In genomic region chr1:64966158-64966963, GRCh38 we compare ENCODE assay signal across 8 cellular contexts. TPM values are rescaled to one million over a fixed set of nuclear protein-coding genes. Genes with fewer than 3 reads are reported as not detected.
A peak's percentile ranks its signal among the peaks of the same experiment; 100 is the strongest.
DNase-seq lines count a peak whose midpoint lies in the region; ATAC-seq and TF ChIP-seq lines count a peak whose summit lies in the region.

Gene JAK1 (minus strand): TSS chr1:64966549. CDS start chr1:64886264, 80,285 bp downstream.

- TF ChIP-seq POLR2A in lower leg skin (IDR thresholded peaks at IDR 0.05): peak in 1 of 2 donors; percentile 89

- TF ChIP-seq CTCF in dorsolateral prefrontal cortex (IDR thresholded peaks at IDR 0.05 in 54 of 56, conservative IDR thresholded peaks at IDR 0.05 in 2 of 56; ENCODE audit: low read depth in 1 of 56, partially characterized antibody in 56 of 56): peak in 8 of 56 donors; percentile 3 to 38 (median 14)
- TF ChIP-seq CTCF in lower leg skin (IDR thresholded peaks at IDR 0.05): no peak

- intact Hi-C loops in dorsolateral prefrontal cortex (cut with DNase I) (loop anchor here (5.0 to 10.0 kb wide), 5 partner anchors 36 to 728 kb away; no protein-coding TSS in a partner anchor), lower leg skin (cut with DNase I; ENCODE audit: low total_unique reads) (no loop called here)

- 0 to 1% methylated on average over 25 to 31 of the region's 100 CpGs for WGBS in lower leg skin, 2 donors

- H3K27me3 ChIP-seq in dorsolateral prefrontal cortex: no peaks in the 10 kb centered on the region

- peak within 1 kb of the TSS; percentile 39 to 96 (median 88) for H3K27ac ChIP-seq in dorsolateral prefrontal cortex

- H3K4me3 ChIP-seq in dorsolateral prefrontal cortex (peak within 1 kb of the TSS; percentile 65 to 99 (median 87)), lower leg skin (ENCODE audit: low read depth, poor library complexity, severe bottlenecking) (peak within 1 kb of the TSS; percentile 93)

- ATAC-seq in HG03442 (IDR thresholded peaks at IDR 0.05; ENCODE audit: unreplicated experiment): peak; percentile 69

- DNase-seq in C1 segment of cervical spinal cord (lab: John Stamatoyannopoulos, UW) (peak in 13 of 14 donors; percentile 37 to 90 (median 76)), GM19240 (ENCODE audit: insufficient read length, low spot score) (peak; percentile 84), NCI-H526 treated with DMSO at 0.1 percent for 48 hours (lab: John Stamatoyannopoulos, UW) (peak; percentile 78), dorsolateral prefrontal cortex (peak; percentile 65 to 92 (median 83)), lower leg skin (ENCODE audit: low spot score in 2 of 2) (peak; percentile 63 to 96)
- peak; percentile 86 to 87 for DNase-seq in activated CD4-positive, alpha-beta T cell treated with anti-CD3 and anti-CD28 coated beads, Interleukin-2, amount 50 U/mL, for 48 hours
- peak; percentile 85 to 93 for DNase-seq in stimulated activated CD4-positive, alpha-beta T cell treated with anti-CD3 and anti-CD28 coated beads, Interleukin-4, amount 100 ng/mL, for 4 hours

RNA-seq across cellular contexts. Expression of gene JAK1, which starts in this region (rescaled TPM):
- 100 to 1,000 TPM in 5 of 120 experiments, 10 to 100 TPM in 115; 57.7 to 112 (median 83.0) TPM for total RNA-seq in dorsolateral prefrontal cortex
- 100 to 1,000 TPM in 3 of 4 donors, 10 to 100 TPM in 1; 97.1 to 159 (median 129) TPM for total RNA-seq in lower leg skin

Comparison
In these comparisons a context has a peak if more than half of its experiments do, and no peak if none do; other contexts are left out.
1. Peak in every context shown above with its lines: DNase-seq, ATAC-seq, H3K4me3 ChIP-seq and H3K27ac ChIP-seq.